30 cellular contexts compared by ENCODE assay signal in the genomic region with DNA sequence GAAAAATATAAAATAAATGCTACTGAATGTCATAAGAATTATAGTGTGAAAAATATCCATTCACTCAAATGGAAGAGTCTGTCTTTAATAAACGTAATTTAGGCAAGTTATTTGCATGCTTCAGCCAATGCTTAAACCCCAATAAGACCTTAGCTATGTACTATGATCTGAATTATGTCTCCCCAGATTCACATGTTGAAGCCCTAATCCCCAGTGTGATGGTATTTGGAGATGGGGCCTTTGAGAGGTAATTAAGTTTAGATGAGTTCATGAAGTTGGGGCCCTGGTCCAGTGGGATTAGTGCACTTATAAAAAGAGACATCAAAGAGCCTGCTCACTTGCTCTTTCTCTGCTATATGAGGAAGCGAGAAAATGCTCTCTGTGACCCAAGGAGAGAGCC.
"Had no signal": no experiment of that assay in that cellular context is flagged by ENCODE, and none has a peak within 500 bp of the region (broad histone marks: within the 10 kb centered on the region; RNA-seq: fewer than 3 reads in every experiment).

No MANE protein-coding gene starts in this region.

- H3K4me1 ChIP-seq: ascending aorta had no signal

- ATAC-seq: activated CD8-positive, alpha-beta memory T cell treated with anti-CD3 and anti-CD28 coated beads, Interleukin-2, amount 10 ng/mL, durations not matched to agents 7 days and 5 days; activated CD8-positive, alpha-beta T cell treated with anti-CD3 and anti-CD28 coated beads, Interleukin-2, amount 10 ng/mL, durations not matched to agents 7 days and 5 days; activated naive CD8-positive, alpha-beta T cell treated with anti-CD3 and anti-CD28 coated beads, Interleukin-2, amount 50 U/mL, for 24 hours had no signal

- H3K27ac ChIP-seq: ascending aorta, cardiac muscle cell, VCaP had no signal

- H3K36me3 ChIP-seq: ascending aorta, cardiac muscle cell had no signal

- H3K4me3 ChIP-seq: ascending aorta, cardiac muscle cell had no signal

- H3K27me3 ChIP-seq: ascending aorta, cardiac muscle cell had no signal

- DNase-seq: activated B cell treated with CpG ODN at 0.5 μM for 24 hours; activated CD4-positive, alpha-beta memory T cell treated with anti-CD3 and anti-CD28 coated beads, Interleukin-2, amount 10 ng/mL, durations not matched to agents 7 days and 5 days; activated CD4-positive, alpha-beta T cell treated with anti-CD3 and anti-CD28 coated beads for 4 hours; activated CD4-positive, alpha-beta T cell treated with anti-CD3 and anti-CD28 coated beads, Interleukin-2, amount 50 U/mL, for 1 hour; activated CD4-positive, alpha-beta T cell treated with anti-CD3 and anti-CD28 coated beads, Interleukin-2, amount 50 U/mL, for 48 hours; activated CD4-positive, CD25-positive, alpha-beta regulatory T cell treated with anti-CD3 and anti-CD28 coated beads, Interleukin-2, amount 50 U/mL, for 72 hours; activated CD8-positive, alpha-beta memory T cell treated with anti-CD3 and anti-CD28 coated beads for 24 hours; activated CD8-positive, alpha-beta memory T cell treated with anti-CD3 and anti-CD28 coated beads, Interleukin-2, amount 10 ng/mL, durations not matched to agents 7 days and 5 days; activated CD8-positive, alpha-beta memory T cell treated with anti-CD3 and anti-CD28 coated beads, Interleukin-2, amount 50 U/mL, for 48 hours; activated CD8-positive, alpha-beta T cell treated with anti-CD3 and anti-CD28 coated beads, Interleukin-2, amount 10 ng/mL, durations not matched to agents 7 days and 5 days; activated effector memory CD4-positive, alpha-beta T cell treated with Interleukin-2 at 50 U/mL for 16 hours; activated gamma-delta T cell; activated naive CD4-positive, alpha-beta T cell treated with anti-CD3 and anti-CD28 coated beads, Interleukin-2, amount 10 ng/mL, durations not matched to agents 7 days and 5 days; activated naive CD4-positive, alpha-beta T cell treated with Interleukin-2 at 50 U/mL for 16 hours; activated naive CD8-positive, alpha-beta T cell treated with anti-CD3 and anti-CD28 coated beads, Interleukin-2, amount 10 ng/mL, durations not matched to agents 7 days and 5 days; activated naive CD8-positive, alpha-beta T cell treated with anti-CD3 and anti-CD28 coated beads, Interleukin-2, amount 50 U/mL, for 24 hours; activated T-cell treated with anti-CD3 and anti-CD28 coated beads, Interleukin-2, amount 50 U/mL, for 24 hours; activated T-cell treated with anti-CD3 and anti-CD28 coated beads, Interleukin-2, amount 50 U/mL, for 48 hours; amygdala; anterior cingulate cortex; caudate nucleus; cerebellar nuclear complex; T-helper 1 cell; T-helper 2 cell; T-helper 9 cell had no signal

- FAIRE-seq: bronchial epithelial cell, TTC549 had no signal

- H3K9me3 ChIP-seq: ascending aorta had no signal
